18 cellular contexts compared by ENCODE assay signal in genomic region chr20:49766979-49767419, GRCh38. TPM values are rescaled to one million over a fixed set of nuclear protein-coding genes. Genes with fewer than 3 reads are reported as not detected.
A peak's percentile ranks its signal among the peaks of the same experiment; 100 is the strongest.
DNase-seq lines count a peak whose midpoint lies in the region; ATAC-seq, FAIRE-seq and TF ChIP-seq lines count a peak whose summit lies in the region.
"Had no signal": no experiment of that assay in that cellular context is flagged by ENCODE, and none has a peak within 500 bp of the region (broad histone marks: within the 10 kb centered on the region; RNA-seq: fewer than 3 reads in every experiment).

No MANE protein-coding gene starts in this region.

- no peak for TF ChIP-seq EP300 in K562 (IDR thresholded peaks at IDR 0.05; ENCODE audit: low read length)

- peaks cover 5% of the 10 kb centered on the region for H3K36me3 Mint-ChIP-seq in activated CD8-positive, alpha-beta memory T cell treated with anti-CD3 and anti-CD28 coated beads, Interleukin-2, amount 10 ng/mL, durations not matched to agents 7 days and 5 days
- H3K36me3 Mint-ChIP-seq in nephron progenitor cell (ENCODE audit: low read depth): no peaks in the 10 kb centered on the region
- H3K36me3 Mint-ChIP-seq: CD8-positive, alpha-beta memory T cell; stimulated activated effector memory CD8-positive, alpha-beta T cell treated with anti-CD3 and anti-CD28 coated beads, Interleukin-12 subunit alpha, Interleukin-12 subunit beta, amount 100 ng/mL, for 72 hours had no signal

- H3K27ac ChIP-seq in HUES64 (ENCODE audit: low read depth, low read length) (peak overlapping the region; percentile 66; the same call in 1 of the 2 replicates), K562 (ENCODE audit: extremely low read depth, low read depth, low read length) (peak overlapping the region; percentile 97; the same call in 2 of the 3 replicates)

- H3K4me3 ChIP-seq in HUES64 (ENCODE audit: low read length): no peak overlapping the region
- H3K4me3 ChIP-seq in K562: no peak overlapping the region
- H3K4me3 ChIP-seq: sigmoid colon had no signal

- no peak overlapping the region for H3K27ac Mint-ChIP-seq in activated CD8-positive, alpha-beta memory T cell treated with anti-CD3 and anti-CD28 coated beads, Interleukin-2, amount 10 ng/mL, durations not matched to agents 7 days and 5 days
- peak overlapping the region; percentile 45 for H3K27ac Mint-ChIP-seq in nephron progenitor cell
- H3K27ac Mint-ChIP-seq: CD8-positive, alpha-beta memory T cell; stimulated activated effector memory CD8-positive, alpha-beta T cell treated with anti-CD3 and anti-CD28 coated beads, Interleukin-12 subunit alpha, Interleukin-12 subunit beta, amount 100 ng/mL, for 72 hours had no signal

- POLR2A ChIA-PET in K562 (lab: Yijun Ruan, JAX): interaction anchor here (2.6 kb wide), 1 partner anchor 9 kb away, joined by 14 read pairs; no protein-coding TSS in a partner anchor

- H3K4me2 ChIP-seq in K562 (ENCODE audit: insufficient read depth, low read length): no peak overlapping the region

- H3K9me3 ChIP-seq in HUES64 (ENCODE audit: insufficient read depth, low read depth, low read length): no peaks in the 10 kb centered on the region; the same call in 1 of the 2 replicates
- H3K9me3 ChIP-seq in K562 (replicated peaks; ENCODE audit: control insufficient read depth, insufficient read depth, low read depth, low read length): no peaks in the 10 kb centered on the region
- H3K9me3 ChIP-seq: sigmoid colon had no signal

- TF ChIP-seq CTCF in K562 (IDR thresholded peaks at IDR 0.05 in 2 of 3, conservative IDR thresholded peaks at IDR 0.05 in 1 of 3; ENCODE audit: insufficient read depth in 2 of 3, low read depth in 1 of 3, low read length in 3 of 3): no peak
- no peak for TF ChIP-seq CTCF in nephron progenitor cell (IDR thresholded peaks at IDR 0.05)

- ATAC-seq in activated CD8-positive, alpha-beta memory T cell treated with anti-CD3 and anti-CD28 coated beads, Interleukin-2, amount 10 ng/mL, durations not matched to agents 7 days and 5 days: peak; percentile 33
- no peak for ATAC-seq in K562
- ATAC-seq in GM19455 (IDR thresholded peaks at IDR 0.05; ENCODE audit: unreplicated experiment): no peak
- no peak for ATAC-seq in HG03135 (IDR thresholded peaks at IDR 0.05; ENCODE audit: unreplicated experiment)
- ATAC-seq: activated T-cell treated with anti-CD3 and anti-CD28 coated beads, Interleukin-2, amount 50 U/mL, for 4 hours; stimulated activated effector memory CD8-positive, alpha-beta T cell treated with anti-CD3 and anti-CD28 coated beads, Interleukin-12 subunit alpha, Interleukin-12 subunit beta, amount 100 ng/mL, for 72 hours had no signal

- H3K36me3 ChIP-seq in HUES64 (ENCODE audit: insufficient read depth, low read length): no peaks in the 10 kb centered on the region
- H3K36me3 ChIP-seq in K562 (ENCODE audit: control insufficient read depth, insufficient read depth, low read length): no peaks in the 10 kb centered on the region
- H3K36me3 ChIP-seq: sigmoid colon had no signal

- TF ChIP-seq POLR2A in K562 (conservative IDR thresholded peaks at IDR 0.05): no peak

- H3K9me1 ChIP-seq in K562 (ENCODE audit: control insufficient read depth, insufficient read depth, low read length): no peaks in the 10 kb centered on the region

- FAIRE-seq in K562 (lab: Jason Lieb, UNC): peak; percentile 37
- FAIRE-seq: GM12891 had no signal

- peaks cover 30% of the 10 kb centered on the region for H3K27me3 Mint-ChIP-seq in activated CD8-positive, alpha-beta memory T cell treated with anti-CD3 and anti-CD28 coated beads, Interleukin-2, amount 10 ng/mL, durations not matched to agents 7 days and 5 days
- H3K27me3 Mint-ChIP-seq in nephron progenitor cell (ENCODE audit: low read depth, poor library complexity): peaks cover 1% of the 10 kb centered on the region

- DNase-seq in activated CD8-positive, alpha-beta memory T cell treated with anti-CD3 and anti-CD28 coated beads, Interleukin-2, amount 10 ng/mL, durations not matched to agents 7 days and 5 days: peak; percentile 44
- DNase-seq in activated CD8-positive, alpha-beta memory T cell treated with anti-CD3 and anti-CD28 coated beads for 24 hours: no peak
- DNase-seq in K562 (ENCODE audit: extremely low read depth in 1 of 4, low spot score in 3 of 4): peak in 1 of 4 experiments; percentile 44
- no peak for DNase-seq in nephron progenitor cell
- no peak for DNase-seq in NCI-H774 (lab: John Stamatoyannopoulos, UW)
- DNase-seq: ACHN; activated CD4-positive, CD25-positive, alpha-beta regulatory T cell treated with anti-CD3 and anti-CD28 coated beads, Interleukin-2, amount 50 U/mL, for 72 hours; activated T-cell treated with anti-CD3 and anti-CD28 coated beads, Interleukin-2, amount 50 U/mL, for 4 hours; amniotic stem cell; CD8-positive, alpha-beta memory T cell; NCI-H1048; NCI-H82; sigmoid colon had no signal

- no peaks in the 10 kb centered on the region for H3K79me2 ChIP-seq in K562 (ENCODE audit: control insufficient read depth, insufficient read depth, low read length)

- H3K4me3 Mint-ChIP-seq in activated CD8-positive, alpha-beta memory T cell treated with anti-CD3 and anti-CD28 coated beads, Interleukin-2, amount 10 ng/mL, durations not matched to agents 7 days and 5 days: no peak overlapping the region
- H3K4me3 Mint-ChIP-seq in nephron progenitor cell: no peak overlapping the region
- H3K4me3 Mint-ChIP-seq: activated T-cell treated with anti-CD3 and anti-CD28 coated beads, Interleukin-2, amount 50 U/mL, for 4 hours; CD8-positive, alpha-beta memory T cell; stimulated activated effector memory CD8-positive, alpha-beta T cell treated with anti-CD3 and anti-CD28 coated beads, Interleukin-12 subunit alpha, Interleukin-12 subunit beta, amount 100 ng/mL, for 72 hours had no signal

- in situ Hi-C loops in K562 (cut with MboI): no loop called here

- TF ChIP-seq RAD21 in K562 (CRISPR knock-in tag; conservative IDR thresholded peaks at IDR 0.05 in 1 of 2, IDR thresholded peaks at IDR 0.05 in 1 of 2): no peak

- CTCF ChIA-PET in activated CD8-positive, alpha-beta memory T cell treated with anti-CD3 and anti-CD28 coated beads, Interleukin-2, amount 10 ng/mL, durations not matched to agents 7 days and 5 days (lab: Charles Lee): no interaction called here
- CTCF ChIA-PET in K562 (lab: Yijun Ruan, JAX; ENCODE audit: low intra/inter-chr PET ratio): no interaction called here

- no peak overlapping the region for H3K9ac ChIP-seq in HUES64 (ENCODE audit: low read depth, low read length)
- H3K9ac ChIP-seq in K562 (ENCODE audit: insufficient read depth in 1 of 2, low read depth in 2 of 2, low read length in 2 of 2): no peak overlapping the region

- no TSS peak for BruUV-seq in K562 (replicated peaks; lab: Mats Ljungman, UMichigan)

- 89% methylated on average over 3 of the region's 3 CpGs for WGBS in HUES64
- 86% methylated on average over 3 of the region's 3 CpGs for WGBS in K562 (ENCODE audit: insufficient coverage, low coverage, missing lambda C conversion rate)

- no peaks in the 10 kb centered on the region for H4K20me1 ChIP-seq in K562 (replicated peaks; ENCODE audit: control insufficient read depth, insufficient read depth, low read length)

- H3K4me1 ChIP-seq in HUES64 (ENCODE audit: insufficient read depth, low read length): peaks cover 39% of the 10 kb centered on the region
- H3K4me1 ChIP-seq in K562 (replicated peaks in 1 of 2; ENCODE audit: control insufficient read depth in 2 of 2, insufficient read depth in 2 of 2, low read length in 2 of 2): peaks cover 31 to 61% of the 10 kb centered on the region in 2 experiments

- peak overlapping the region; percentile 81 for H2AFZ ChIP-seq in K562 (ENCODE audit: low read depth, low read length)

- intact Hi-C loops in K562 (cut with micrococcal nuclease): loop anchor here (2.0 to 5.0 kb wide), 3 partner anchors 24 to 55 kb away; partner anchors contain the start of genes B4GALT5 and SLC9A8

- H3K4me1 Mint-ChIP-seq in activated CD8-positive, alpha-beta memory T cell treated with anti-CD3 and anti-CD28 coated beads, Interleukin-2, amount 10 ng/mL, durations not matched to agents 7 days and 5 days: peaks cover 34% of the 10 kb centered on the region
- peaks cover 32% of the 10 kb centered on the region for H3K4me1 Mint-ChIP-seq in nephron progenitor cell

- H3K9me3 Mint-ChIP-seq in activated CD8-positive, alpha-beta memory T cell treated with anti-CD3 and anti-CD28 coated beads, Interleukin-2, amount 10 ng/mL, durations not matched to agents 7 days and 5 days (ENCODE audit: low read depth): no peaks in the 10 kb centered on the region
- peaks cover 7% of the 10 kb centered on the region for H3K9me3 Mint-ChIP-seq in nephron progenitor cell
- H3K9me3 Mint-ChIP-seq: activated T-cell treated with anti-CD3 and anti-CD28 coated beads, Interleukin-2, amount 50 U/mL, for 4 hours; CD8-positive, alpha-beta memory T cell; stimulated activated effector memory CD8-positive, alpha-beta T cell treated with anti-CD3 and anti-CD28 coated beads, Interleukin-12 subunit alpha, Interleukin-12 subunit beta, amount 100 ng/mL, for 72 hours had no signal

- no peaks in the 10 kb centered on the region for H3K27me3 ChIP-seq in HUES64 (ENCODE audit: insufficient read depth, low read length)
- no peaks in the 10 kb centered on the region for H3K27me3 ChIP-seq in K562 (ENCODE audit: control insufficient read depth in 2 of 2, insufficient read depth in 2 of 2, low read length in 2 of 2)
- H3K27me3 ChIP-seq: sigmoid colon had no signal

RNA-seq across cellular contexts. Expression of gene SLC9A8, which starts 45.6 kb away (rescaled TPM):
- 10 to 100 TPM; 16.3 to 24.9 TPM for total RNA-seq in activated CD8-positive, alpha-beta memory T cell treated with anti-CD3 and anti-CD28 coated beads, Interleukin-2, amount 10 ng/mL, durations not matched to agents 7 days and 5 days
- polyA plus RNA-seq in HUES64 (2013, experiment 1 of 2): 5.6 TPM
- 5.5 TPM for polyA plus RNA-seq in HUES64 (2013, experiment 2 of 2)
- total RNA-seq in K562 (2011; cell fraction: chromatin; rRNA removed; ENCODE audit: low replicate concordance): 30.2 and 34.7 TPM in 2 replicates
- total RNA-seq in K562 (2011; cell fraction: nucleolus; rRNA removed): 26.8 and 36.1 TPM in 2 replicates
- 19.1 and 25.0 TPM in 2 replicates for total RNA-seq in K562 (2011; cell fraction: nucleoplasm; rRNA removed)
- total RNA-seq in K562 (2014; rRNA removed) (5.0 and 11.7 TPM in 2 replicates), K562 (2014; rRNA removed; fragmentation: Illumina TruSeq; extraction: Trizol) (4.9 and 5.9 TPM in 2 replicates), K562 (2015; rRNA removed; fragmentation: Illumina TruSeq; extraction: Trizol) (4.9 and 9.7 TPM in 2 replicates), K562 (2021) (8.0 and 8.8 TPM in 2 replicates)
- polyA plus RNA-seq in K562 (2011; rRNA removed) (2.9 and 4.4 TPM in 2 replicates), K562 (2014; fragmentation: Illumina TruSeq; extraction: Trizol) (5.7 and 6.3 TPM in 2 replicates), K562 (2014; fragmentation: Nextera tagmentation; extraction: Ambion mirVana) (under 1 TPM; 0.56 to 0.76 TPM), K562 (2014; rRNA removed) (4.7 and 5.4 TPM in 2 replicates)
- polyA plus RNA-seq in K562 (2011; cell fraction: cytosol; rRNA removed): 2.6 TPM in 2 replicates
- 16.6 and 24.2 TPM in 2 replicates for polyA plus RNA-seq in K562 (2011; cell fraction: nucleus; rRNA removed)
- 5.3 and 9.7 TPM in 2 replicates for polyA plus RNA-seq in K562 (2012)
- 16.2 and 17.9 TPM in 2 replicates for polyA minus RNA-seq in K562 (2011; rRNA and poly(A)+ RNA removed)
- polyA minus RNA-seq in K562 (2011; cell fraction: cytosol; rRNA and poly(A)+ RNA removed): 1.8 and 3.2 TPM in 2 replicates
- polyA minus RNA-seq in K562 (2011; cell fraction: nucleus; rRNA and poly(A)+ RNA removed): 17.5 and 25.3 TPM in 2 replicates

RNA-seq across cellular contexts. Expression of gene B4GALT5, which starts 53.3 kb away (rescaled TPM):
- total RNA-seq in activated CD8-positive, alpha-beta memory T cell treated with anti-CD3 and anti-CD28 coated beads, Interleukin-2, amount 10 ng/mL, durations not matched to agents 7 days and 5 days: 10 to 100 TPM; 28.1 to 30.9 TPM
- polyA plus RNA-seq in HUES64 (2013, experiment 1 of 2): 37.2 TPM
- polyA plus RNA-seq in HUES64 (2013, experiment 2 of 2): 38.5 TPM
- 25.2 and 26.6 TPM in 2 replicates for total RNA-seq in K562 (2011; cell fraction: chromatin; rRNA removed; ENCODE audit: low replicate concordance)
- 24.6 and 27.5 TPM in 2 replicates for total RNA-seq in K562 (2011; cell fraction: nucleolus; rRNA removed)
- 39.2 and 61.3 TPM in 2 replicates for total RNA-seq in K562 (2011; cell fraction: nucleoplasm; rRNA removed)
- 8.5 and 9.6 TPM in 2 replicates for total RNA-seq in K562 (2014; rRNA removed)
- total RNA-seq in K562 (2014; rRNA removed; fragmentation: Illumina TruSeq; extraction: Trizol): 23.4 and 24.2 TPM in 2 replicates
- 24.1 and 25.4 TPM in 2 replicates for total RNA-seq in K562 (2015; rRNA removed; fragmentation: Illumina TruSeq; extraction: Trizol)
- 23.7 and 25.7 TPM in 2 replicates for total RNA-seq in K562 (2021)
- polyA plus RNA-seq in K562 (2011; rRNA removed): 22.2 and 32.4 TPM in 2 replicates
- polyA plus RNA-seq in K562 (2011; cell fraction: cytosol; rRNA removed): 23.3 and 23.6 TPM in 2 replicates
- 12.0 and 14.7 TPM in 2 replicates for polyA plus RNA-seq in K562 (2011; cell fraction: nucleus; rRNA removed)
- polyA plus RNA-seq in K562 (2012): 10.9 and 18.2 TPM in 2 replicates
- 30.9 and 32.6 TPM in 2 replicates for polyA plus RNA-seq in K562 (2014; fragmentation: Illumina TruSeq; extraction: Trizol)
- polyA plus RNA-seq in K562 (2014; fragmentation: Nextera tagmentation; extraction: Ambion mirVana): 10 to 100 TPM; 12.2 to 17.5 TPM
- polyA plus RNA-seq in K562 (2014; rRNA removed): 16.4 and 20.0 TPM in 2 replicates
- 31.7 and 44.1 TPM in 2 replicates for polyA minus RNA-seq in K562 (2011; rRNA and poly(A)+ RNA removed)
- polyA minus RNA-seq in K562 (2011; cell fraction: cytosol; rRNA and poly(A)+ RNA removed): 17.4 and 24.1 TPM in 2 replicates
- polyA minus RNA-seq in K562 (2011; cell fraction: nucleus; rRNA and poly(A)+ RNA removed): 5.0 and 6.2 TPM in 2 replicates
